In the genomic region with DNA sequence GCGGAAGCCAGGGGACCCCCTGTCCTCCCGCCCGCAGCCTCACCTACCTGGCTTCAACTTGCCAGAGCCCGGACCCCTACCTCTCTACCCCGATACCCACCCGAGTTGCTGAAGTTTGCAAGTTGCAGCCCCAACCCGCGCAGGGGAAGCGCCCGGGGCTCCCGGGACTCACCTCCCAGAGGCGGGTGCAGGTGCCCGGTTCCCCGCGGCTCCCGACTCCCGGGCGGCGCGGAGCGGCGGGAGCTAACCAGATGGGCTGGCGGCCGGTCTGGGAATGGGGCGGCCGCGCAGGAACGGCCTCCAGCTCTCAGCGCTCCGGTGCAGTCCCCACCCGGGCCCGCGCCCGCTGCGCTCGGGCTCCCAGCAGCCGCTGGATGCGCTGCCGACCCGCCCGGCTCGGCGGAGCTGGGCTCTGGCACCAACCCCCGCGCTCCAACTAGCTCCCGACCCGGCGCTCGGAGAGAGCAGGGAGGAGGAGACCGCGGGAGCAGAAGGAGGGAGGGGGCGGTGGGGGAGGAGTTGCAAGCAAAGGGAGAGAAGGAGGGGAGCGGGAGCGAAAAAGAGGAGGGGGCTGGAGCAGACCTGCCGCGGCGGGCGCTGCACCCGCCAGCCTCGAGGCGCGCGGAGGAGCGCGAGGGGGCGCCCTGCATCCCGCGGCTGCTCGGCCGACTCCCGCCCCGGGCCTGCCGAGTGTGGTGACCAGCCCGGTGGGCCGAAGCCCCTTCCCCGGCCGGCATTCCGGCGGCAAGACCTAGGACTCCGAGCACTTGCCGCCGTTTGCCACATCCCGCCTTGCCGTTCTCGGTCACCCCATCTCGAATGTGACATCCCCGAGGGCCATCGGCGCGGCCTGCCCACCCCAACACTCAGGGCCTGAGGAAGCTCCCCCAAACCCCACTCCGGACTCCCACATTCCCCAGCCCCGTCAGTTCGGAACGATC, we compare ENCODE assay signal across 1 cellular context.
A peak's percentile ranks its signal among the peaks of the same experiment; 100 is the strongest.
TF ChIP-seq lines count a peak whose summit lies in the region.

A gene with protein sequence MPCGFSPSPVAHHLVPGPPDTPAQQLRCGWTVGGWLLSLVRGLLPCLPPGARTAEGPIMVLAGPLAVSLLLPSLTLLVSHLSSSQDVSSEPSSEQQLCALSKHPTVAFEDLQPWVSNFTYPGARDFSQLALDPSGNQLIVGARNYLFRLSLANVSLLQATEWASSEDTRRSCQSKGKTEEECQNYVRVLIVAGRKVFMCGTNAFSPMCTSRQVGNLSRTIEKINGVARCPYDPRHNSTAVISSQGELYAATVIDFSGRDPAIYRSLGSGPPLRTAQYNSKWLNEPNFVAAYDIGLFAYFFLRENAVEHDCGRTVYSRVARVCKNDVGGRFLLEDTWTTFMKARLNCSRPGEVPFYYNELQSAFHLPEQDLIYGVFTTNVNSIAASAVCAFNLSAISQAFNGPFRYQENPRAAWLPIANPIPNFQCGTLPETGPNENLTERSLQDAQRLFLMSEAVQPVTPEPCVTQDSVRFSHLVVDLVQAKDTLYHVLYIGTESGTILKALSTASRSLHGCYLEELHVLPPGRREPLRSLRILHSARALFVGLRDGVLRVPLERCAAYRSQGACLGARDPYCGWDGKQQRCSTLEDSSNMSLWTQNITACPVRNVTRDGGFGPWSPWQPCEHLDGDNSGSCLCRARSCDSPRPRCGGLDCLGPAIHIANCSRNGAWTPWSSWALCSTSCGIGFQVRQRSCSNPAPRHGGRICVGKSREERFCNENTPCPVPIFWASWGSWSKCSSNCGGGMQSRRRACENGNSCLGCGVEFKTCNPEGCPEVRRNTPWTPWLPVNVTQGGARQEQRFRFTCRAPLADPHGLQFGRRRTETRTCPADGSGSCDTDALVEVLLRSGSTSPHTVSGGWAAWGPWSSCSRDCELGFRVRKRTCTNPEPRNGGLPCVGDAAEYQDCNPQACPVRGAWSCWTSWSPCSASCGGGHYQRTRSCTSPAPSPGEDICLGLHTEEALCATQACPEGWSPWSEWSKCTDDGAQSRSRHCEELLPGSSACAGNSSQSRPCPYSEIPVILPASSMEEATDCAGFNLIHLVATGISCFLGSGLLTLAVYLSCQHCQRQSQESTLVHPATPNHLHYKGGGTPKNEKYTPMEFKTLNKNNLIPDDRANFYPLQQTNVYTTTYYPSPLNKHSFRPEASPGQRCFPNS (minus strand): TSS at position 472 of the 941 bp plus-strand sequence. CDS start 66,500 bp downstream, outside the sequence.

TF ChIP-seq in K562, 482 proteins besides CTCF, POLR2A, EP300 and RAD21 (continued from another document):
- TF ChIP-seq, protein P1, sequence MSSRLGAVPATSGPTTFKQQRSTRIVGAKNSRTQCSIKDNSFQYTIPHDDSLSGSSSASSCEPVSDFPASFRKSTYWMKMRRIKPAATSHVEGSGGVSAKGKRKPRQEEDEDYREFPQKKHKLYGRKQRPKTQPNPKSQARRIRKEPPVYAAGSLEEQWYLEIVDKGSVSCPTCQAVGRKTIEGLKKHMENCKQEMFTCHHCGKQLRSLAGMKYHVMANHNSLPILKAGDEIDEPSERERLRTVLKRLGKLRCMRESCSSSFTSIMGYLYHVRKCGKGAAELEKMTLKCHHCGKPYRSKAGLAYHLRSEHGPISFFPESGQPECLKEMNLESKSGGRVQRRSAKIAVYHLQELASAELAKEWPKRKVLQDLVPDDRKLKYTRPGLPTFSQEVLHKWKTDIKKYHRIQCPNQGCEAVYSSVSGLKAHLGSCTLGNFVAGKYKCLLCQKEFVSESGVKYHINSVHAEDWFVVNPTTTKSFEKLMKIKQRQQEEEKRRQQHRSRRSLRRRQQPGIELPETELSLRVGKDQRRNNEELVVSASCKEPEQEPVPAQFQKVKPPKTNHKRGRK (tag; IDR thresholded peaks at IDR 0.05) = peak; percentile 48; the same call in 1 of the 2 replicates
- TF ChIP-seq L3MBTL2 (IDR thresholded peaks at IDR 0.05) (peak; percentile 57), PHF8 (IDR thresholded peaks at IDR 0.05; ENCODE audit: borderline replicate concordance, low read length) (peak; percentile 6; the same call in 1 of the 2 replicates), RB1 (IDR thresholded peaks at IDR 0.05; ENCODE audit: low read depth) (peak; percentile 37; the same call in 1 of the 2 replicates), ZBTB7A (IDR thresholded peaks at IDR 0.05; ENCODE audit: borderline replicate concordance, control insufficient read depth, low read depth, low read length) (peak; percentile 58; the same call in 1 of the 2 replicates), ZNF184 (CRISPR knock-in tag; IDR thresholded peaks at IDR 0.05) (no peak), CCNT2 (IDR thresholded peaks at IDR 0.05; ENCODE audit: borderline replicate concordance, extremely low read depth, insufficient read length, low read depth, low read length) (no peak), MAZ (CRISPR knock-in tag; conservative IDR thresholded peaks at IDR 0.05 in 1 of 2, IDR thresholded peaks at IDR 0.05 in 1 of 2) (0 out of 4 replicates have a peak, but pooled peaks of 1 of the 2 experiments have one; percentile 22), SOX6 (IDR thresholded peaks at IDR 0.05) (no peak)
- TF ChIP-seq, protein P2, sequence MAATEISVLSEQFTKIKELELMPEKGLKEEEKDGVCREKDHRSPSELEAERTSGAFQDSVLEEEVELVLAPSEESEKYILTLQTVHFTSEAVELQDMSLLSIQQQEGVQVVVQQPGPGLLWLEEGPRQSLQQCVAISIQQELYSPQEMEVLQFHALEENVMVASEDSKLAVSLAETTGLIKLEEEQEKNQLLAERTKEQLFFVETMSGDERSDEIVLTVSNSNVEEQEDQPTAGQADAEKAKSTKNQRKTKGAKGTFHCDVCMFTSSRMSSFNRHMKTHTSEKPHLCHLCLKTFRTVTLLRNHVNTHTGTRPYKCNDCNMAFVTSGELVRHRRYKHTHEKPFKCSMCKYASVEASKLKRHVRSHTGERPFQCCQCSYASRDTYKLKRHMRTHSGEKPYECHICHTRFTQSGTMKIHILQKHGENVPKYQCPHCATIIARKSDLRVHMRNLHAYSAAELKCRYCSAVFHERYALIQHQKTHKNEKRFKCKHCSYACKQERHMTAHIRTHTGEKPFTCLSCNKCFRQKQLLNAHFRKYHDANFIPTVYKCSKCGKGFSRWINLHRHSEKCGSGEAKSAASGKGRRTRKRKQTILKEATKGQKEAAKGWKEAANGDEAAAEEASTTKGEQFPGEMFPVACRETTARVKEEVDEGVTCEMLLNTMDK (IDR thresholded peaks at IDR 0.05; ENCODE audit: borderline replicate concordance, insufficient read depth, low read depth, low read length, poor library complexity, severe bottlenecking) = peak; percentile 79
- TF ChIP-seq, protein P3, sequence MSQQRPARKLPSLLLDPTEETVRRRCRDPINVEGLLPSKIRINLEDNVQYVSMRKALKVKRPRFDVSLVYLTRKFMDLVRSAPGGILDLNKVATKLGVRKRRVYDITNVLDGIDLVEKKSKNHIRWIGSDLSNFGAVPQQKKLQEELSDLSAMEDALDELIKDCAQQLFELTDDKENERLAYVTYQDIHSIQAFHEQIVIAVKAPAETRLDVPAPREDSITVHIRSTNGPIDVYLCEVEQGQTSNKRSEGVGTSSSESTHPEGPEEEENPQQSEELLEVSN (IDR thresholded peaks at IDR 0.05; ENCODE audit: borderline replicate concordance in 1 of 2, extremely low read depth in 1 of 2, insufficient read depth in 1 of 2, insufficient read length in 1 of 2, low read depth in 1 of 2, low read length in 1 of 2, poor library complexity in 1 of 2, severe bottlenecking in 1 of 2) = peak in 1 of 2 experiments; percentile 66
